19 cellular contexts compared by ENCODE assay signal in the genomic region with DNA sequence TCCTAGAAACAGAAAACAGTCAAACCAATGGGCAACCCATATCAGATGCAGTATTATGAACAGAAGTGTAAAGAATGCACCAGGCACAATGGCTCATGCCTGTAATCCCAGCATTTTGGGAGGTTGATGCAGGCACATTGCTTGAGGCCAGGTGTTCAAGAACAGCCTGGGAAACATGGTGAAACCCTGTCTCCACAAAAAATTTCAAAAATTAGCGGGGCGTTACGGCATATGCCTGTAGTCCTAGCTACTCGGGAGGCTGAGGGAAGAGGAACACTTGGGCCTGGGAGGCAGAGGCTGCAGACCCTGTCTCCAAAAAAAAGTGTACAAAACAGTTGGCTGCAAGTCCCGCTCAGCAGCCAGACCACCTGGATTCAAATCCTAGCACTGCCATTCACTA. TPM values are rescaled to one million over a fixed set of nuclear protein-coding genes. Genes with fewer than 3 reads are reported as not detected.
DNase-seq lines count a peak whose midpoint lies in the region; ATAC-seq, FAIRE-seq and TF ChIP-seq lines count a peak whose summit lies in the region.
"Had no signal": no experiment of that assay in that cellular context is flagged by ENCODE, and none has a peak within 500 bp of the region (broad histone marks: within the 10 kb centered on the region; RNA-seq: fewer than 3 reads in every experiment).

No MANE protein-coding gene starts in this region.

- H3K56ac ChIP-seq in IMR-90 (ENCODE audit: extremely low read depth, insufficient read depth, low read length) = no peak overlapping the region

- H3K27me3 ChIP-seq in IMR-90 (ENCODE audit: control insufficient read depth, insufficient read depth, low read length) (no peaks in the 10 kb centered on the region), neutrophil (no peaks in the 10 kb centered on the region)
- H3K27me3 ChIP-seq: upper lobe of left lung had no signal

- WGBS in IMR-90 (ENCODE audit: extremely low coverage in 2 of 2, insufficient read length in 1 of 2), 2 experiments = no CpG with 5 or more reads among the region's 5 CpGs

- H3K4me3 ChIP-seq in IMR-90 (ENCODE audit: insufficient read depth, low read depth, low read length) (no peak overlapping the region), neutrophil (ENCODE audit: low read depth in 1 of 2, low read length in 1 of 2) (peak overlapping the region; percentile 25 to 86)
- H3K4me3 ChIP-seq: lung, upper lobe of left lung had no signal

- POLR2A ChIA-PET in activated CD4-positive, alpha-beta T cell treated with anti-CD3 and anti-CD28 coated beads for 36 hours (lab: Charles Lee) = interaction anchor here (1.5 to 7.3 kb wide), 2 partner anchors 31 to 59 kb away, joined by 5 to 61 read pairs; a partner anchor contains a TSS
- POLR2A ChIA-PET in IMR-90 (lab: Charles Lee; ENCODE audit: unreplicated experiment) = interaction anchor here (1.1 to 6.5 kb wide), 2 partner anchors 29 to 59 kb away, joined by 3 to 39 read pairs; no protein-coding TSS in a partner anchor

- intact Hi-C loops in activated CD4-positive, alpha-beta T cell treated with anti-CD3 and anti-CD28 coated beads for 36 hours (cut with DNase I, micrococcal nuclease) = no loop called here
- intact Hi-C loops in IMR-90 (cut with micrococcal nuclease) = no loop called here

- H4K5ac ChIP-seq in IMR-90 (ENCODE audit: low read depth, low read length) = no peak overlapping the region

- H4K8ac ChIP-seq in IMR-90 (ENCODE audit: low read depth in 2 of 2, low read length in 2 of 2) = no peak overlapping the region

- H4K20me1 ChIP-seq in IMR-90 (ENCODE audit: insufficient read depth, low read length) = peaks cover 89% of the 10 kb centered on the region

- H3K79me1 ChIP-seq in IMR-90 (ENCODE audit: low read depth in 1 of 2, low read length in 2 of 2) = peaks cover 2 to 62% of the 10 kb centered on the region in 2 experiments; a peak in 2 of 4 replicates

- no peak overlapping the region for H2AK9ac ChIP-seq in IMR-90 (replicated peaks; ENCODE audit: low read depth, low read length, poor library complexity)

- H3K27ac ChIP-seq in IMR-90 (ENCODE audit: insufficient read depth, low read length) = no peak overlapping the region
- H3K27ac ChIP-seq in neutrophil = peak overlapping the region; percentile 99

- CTCF ChIA-PET in activated CD4-positive, alpha-beta T cell treated with anti-CD3 and anti-CD28 coated beads for 36 hours (lab: Charles Lee) = interaction anchor here (2.8 to 24.9 kb wide), 3 partner anchors 11 to 32 kb away, joined by 19 to 518 read pairs (median 72); no protein-coding TSS in a partner anchor
- CTCF ChIA-PET in IMR-90 (lab: Yijun Ruan, JAX) = interaction anchor here (1.1 to 2.4 kb wide), 3 partner anchors 25 to 59 kb away, joined by 3 to 14 read pairs (median 8); no protein-coding TSS in a partner anchor

- no peak overlapping the region for H2BK15ac ChIP-seq in IMR-90 (ENCODE audit: low read depth, low read length)

- no peak for FAIRE-seq in D721Med (lab: Jason Lieb, UNC)

- H2AFZ ChIP-seq in IMR-90 (replicated peaks; ENCODE audit: low read length, poor library complexity) = no peak overlapping the region

- peaks cover 20% of the 10 kb centered on the region for H3K36me3 Mint-ChIP-seq in activated CD4-positive, alpha-beta T cell treated with anti-CD3 and anti-CD28 coated beads for 36 hours (ENCODE audit: low read depth)
- H3K36me3 Mint-ChIP-seq in endothelial cell (ENCODE audit: low read depth, unreplicated experiment) = peaks cover 12% of the 10 kb centered on the region

- H2BK5ac ChIP-seq in IMR-90 (ENCODE audit: low read depth, low read length, poor library complexity, severe bottlenecking) = no peak overlapping the region

- H3K9me3 ChIP-seq in IMR-90 (ENCODE audit: control insufficient read depth, insufficient read depth, low read length) (no peaks in the 10 kb centered on the region), neutrophil (no peaks in the 10 kb centered on the region)
- H3K9me3 ChIP-seq: upper lobe of left lung had no signal

- no peak overlapping the region for H2BK120ac ChIP-seq in IMR-90 (ENCODE audit: low read depth, low read length)

- in situ Hi-C loops in IMR-90 (cut with MboI; ENCODE audit: low sequenced_read_pairs) = loop anchor here (5.0 kb wide), 1 partner anchor 33 kb away; no protein-coding TSS in a partner anchor

- H3K14ac ChIP-seq in IMR-90 (replicated peaks; ENCODE audit: low read depth, low read length) = peak overlapping the region; percentile 23; the same call in 1 of the 2 replicates

- H3K4me2 ChIP-seq in IMR-90 (ENCODE audit: low read depth, low read length) = no peak overlapping the region

- peaks cover 7% of the 10 kb centered on the region for H3K36me3 ChIP-seq in IMR-90 (ENCODE audit: control insufficient read depth, insufficient read depth, low read length)
- H3K36me3 ChIP-seq in neutrophil = peaks cover 31% of the 10 kb centered on the region

- H3K4me1 ChIP-seq in IMR-90 (ENCODE audit: control insufficient read depth, insufficient read depth, low read length) (peaks cover 40% of the 10 kb centered on the region), neutrophil (ENCODE audit: control insufficient read depth in 1 of 2, insufficient read depth in 1 of 2, low read depth in 1 of 2, low read length in 1 of 2) (peaks cover 89 to 93% of the 10 kb centered on the region in 2 experiments)

- no peak overlapping the region for H3K4ac ChIP-seq in IMR-90 (ENCODE audit: low read depth, low read length)

- TF ChIP-seq RAD21 in IMR-90 (IDR thresholded peaks at IDR 0.05; ENCODE audit: low read length) = no peak

- no peak overlapping the region for H3K18ac ChIP-seq in IMR-90 (ENCODE audit: low read depth, low read length)

- H3K4me1 Mint-ChIP-seq in activated CD4-positive, alpha-beta T cell treated with anti-CD3 and anti-CD28 coated beads for 36 hours = peaks cover 85% of the 10 kb centered on the region
- H3K4me1 Mint-ChIP-seq in endothelial cell (ENCODE audit: unreplicated experiment) = peaks cover 84% of the 10 kb centered on the region

- TF ChIP-seq POLR2A in IMR-90 (IDR thresholded peaks at IDR 0.05; ENCODE audit: low read depth, low read length) = no peak

- H3K27ac Mint-ChIP-seq in activated CD4-positive, alpha-beta T cell treated with anti-CD3 and anti-CD28 coated beads for 36 hours = peak overlapping the region; percentile 23
- peak overlapping the region; percentile 59 for H3K27ac Mint-ChIP-seq in endothelial cell (ENCODE audit: unreplicated experiment)

- ATAC-seq in activated CD4-positive, alpha-beta T cell treated with anti-CD3 and anti-CD28 coated beads for 36 hours = no peak
- no peak for ATAC-seq in IMR-90 (ENCODE audit: low read depth)
- ATAC-seq in HG03039 (IDR thresholded peaks at IDR 0.05; ENCODE audit: unreplicated experiment) = no peak
- no peak for ATAC-seq in GM19463 (IDR thresholded peaks at IDR 0.05; ENCODE audit: unreplicated experiment)

- H3K9me1 ChIP-seq in IMR-90 (ENCODE audit: insufficient read depth, low read length) = peaks cover 47% of the 10 kb centered on the region

- no peak for DNase-seq in activated CD4-positive, alpha-beta T cell treated with anti-CD3 and anti-CD28 coated beads for 36 hours
- no peak for DNase-seq in activated CD4-positive, alpha-beta T cell treated with anti-CD3 and anti-CD28 coated beads, Interleukin-2, amount 50 U/mL, for 1 hour
- no peak for DNase-seq in IMR-90
- DNase-seq in endothelial cell (ENCODE audit: low spot score) = no peak
- DNase-seq in D721Med (ENCODE audit: insufficient read length, low spot score) = no peak
- DNase-seq: activated gamma-delta T cell; dermis blood vessel endothelial cell; DMS79; erythroblast; NCI-H1417 treated with DMSO at 0.1 percent for 48 hours; NCI-H2171; stimulated activated naive CD4-positive, alpha-beta T cell; upper lobe of left lung had no signal

- dilution Hi-C loops in IMR-90 (cut with HindIII; ENCODE audit: low sequenced_read_pairs, unreplicated experiment) = no loop called here

- H4K91ac ChIP-seq in IMR-90 (ENCODE audit: insufficient read depth, low read depth, low read length) = no peak overlapping the region

- H3K9me3 Mint-ChIP-seq in activated CD4-positive, alpha-beta T cell treated with anti-CD3 and anti-CD28 coated beads for 36 hours (ENCODE audit: low read depth) = no peaks in the 10 kb centered on the region
- H3K9me3 Mint-ChIP-seq in endothelial cell (ENCODE audit: unreplicated experiment) = no peaks in the 10 kb centered on the region

- no peak overlapping the region for H3K9ac ChIP-seq in IMR-90 (ENCODE audit: low read depth, low read length)

- no TSS peak for BruUV-seq in IMR-90 (replicated peaks; lab: Mats Ljungman, UMichigan)

- TF ChIP-seq CTCF in IMR-90 (conservative IDR thresholded peaks at IDR 0.05; ENCODE audit: low read depth, low read length) (no peak), endothelial cell (IDR thresholded peaks at IDR 0.05; ENCODE audit: unreplicated experiment) (no peak), neutrophil (IDR thresholded peaks at IDR 0.05) (no peak), D721Med (IDR thresholded peaks at IDR 0.05; ENCODE audit: insufficient read depth, missing control alignments) (no peak)

- no peak overlapping the region; the same call in 1 of the 2 replicates for H3K23ac ChIP-seq in IMR-90 (ENCODE audit: low read depth, low read length)

- no peak overlapping the region for H2BK20ac ChIP-seq in IMR-90 (ENCODE audit: low read depth, low read length)

- H3K4me3 Mint-ChIP-seq in activated CD4-positive, alpha-beta T cell treated with anti-CD3 and anti-CD28 coated beads for 36 hours = no peak overlapping the region
- H3K4me3 Mint-ChIP-seq in endothelial cell (ENCODE audit: unreplicated experiment) = peak overlapping the region; percentile 27

- H3K27me3 Mint-ChIP-seq in activated CD4-positive, alpha-beta T cell treated with anti-CD3 and anti-CD28 coated beads for 36 hours = no peaks in the 10 kb centered on the region
- H3K27me3 Mint-ChIP-seq in endothelial cell (ENCODE audit: unreplicated experiment) = peaks cover 6% of the 10 kb centered on the region

- no peak overlapping the region for H2AK5ac ChIP-seq in IMR-90 (ENCODE audit: low read depth, low read length)

RNA-seq across cellular contexts. Expression of a gene that starts 4.9 kb away (rescaled TPM):
- total RNA-seq in activated CD4-positive, alpha-beta T cell treated with anti-CD3 and anti-CD28 coated beads for 36 hours = 100 to 1,000 TPM in 1 of 2 experiments, 10 to 100 TPM in 1; 74.5 to 104 TPM
- 33.9 and 46.6 TPM in 2 replicates for total RNA-seq in IMR-90 (2012; rRNA removed)
- polyA plus RNA-seq in IMR-90 (2012; rRNA removed) = 134 and 139 TPM in 2 replicates
- polyA plus RNA-seq in IMR-90 (2012; cell fraction: cytosol; rRNA removed) = 104 and 123 TPM in 2 replicates
- polyA plus RNA-seq in IMR-90 (2012; cell fraction: nucleus; rRNA removed; ENCODE audit: low replicate concordance) = 210 and 333 TPM in 2 replicates
- 227 TPM for total RNA-seq in endothelial cell (ENCODE audit: unreplicated experiment)

RNA-seq across cellular contexts. Expression of a gene that starts 31.1 kb away (rescaled TPM):
- total RNA-seq in activated CD4-positive, alpha-beta T cell treated with anti-CD3 and anti-CD28 coated beads for 36 hours = 1,000 to 10,000 TPM in 1 of 2 experiments, 100 to 1,000 TPM in 1; 385 to 1,689 TPM
- total RNA-seq in IMR-90 (2012; rRNA removed) (under 0.01 TPM in 2 replicates), endothelial cell (ENCODE audit: unreplicated experiment) (7,223 TPM)
- polyA plus RNA-seq in IMR-90 (2012; rRNA removed) = not detected in 2 replicates
- polyA plus RNA-seq in IMR-90 (2012; cell fraction: cytosol; rRNA removed) = not detected in 2 replicates
- polyA plus RNA-seq in IMR-90 (2012; cell fraction: nucleus; rRNA removed; ENCODE audit: low replicate concordance) = not detected in 2 replicates
- polyA plus RNA-seq: BJ, lung had no signal

RNA-seq across cellular contexts. Expression of a gene that starts 32.4 kb away (rescaled TPM):
- total RNA-seq in activated CD4-positive, alpha-beta T cell treated with anti-CD3 and anti-CD28 coated beads for 36 hours = 1,000 to 10,000 TPM in 1 of 2 experiments, 100 to 1,000 TPM in 1; 323 to 1,150 TPM
- total RNA-seq in IMR-90 (2012; rRNA removed) (under 0.01 TPM in 2 replicates), endothelial cell (ENCODE audit: unreplicated experiment) (6,066 TPM)
- not detected in 2 replicates for polyA plus RNA-seq in IMR-90 (2012; rRNA removed)
- polyA plus RNA-seq in IMR-90 (2012; cell fraction: cytosol; rRNA removed) = not detected in 2 replicates
- not detected in 2 replicates for polyA plus RNA-seq in IMR-90 (2012; cell fraction: nucleus; rRNA removed; ENCODE audit: low replicate concordance)
- polyA plus RNA-seq: BJ, lung, neural cell had no signal

RNA-seq across cellular contexts. Expression of a gene that starts 41.5 kb away (rescaled TPM):
- total RNA-seq in activated CD4-positive, alpha-beta T cell treated with anti-CD3 and anti-CD28 coated beads for 36 hours = 1 to 10 TPM; 2.2 to 4.0 TPM
- total RNA-seq in IMR-90 (2012; rRNA removed) (0.83 and 2.0 TPM in 2 replicates), endothelial cell (ENCODE audit: unreplicated experiment) (1.8 TPM)
- polyA plus RNA-seq in IMR-90 (2012; rRNA removed) = 0.56 and 0.87 TPM in 2 replicates
- polyA plus RNA-seq in IMR-90 (2012; cell fraction: cytosol; rRNA removed) = 0.99 and 1.2 TPM in 2 replicates
- 0.61 and 0.79 TPM in 2 replicates for polyA plus RNA-seq in IMR-90 (2012; cell fraction: nucleus; rRNA removed; ENCODE audit: low replicate concordance)

RNA-seq across cellular contexts. Expression of a gene that starts 59.7 kb away (rescaled TPM):
- 1,000 to 10,000 TPM; 3,424 to 4,221 TPM for total RNA-seq in activated CD4-positive, alpha-beta T cell treated with anti-CD3 and anti-CD28 coated beads for 36 hours
- total RNA-seq in IMR-90 (2012; rRNA removed) (4,496 and 5,401 TPM in 2 replicates), endothelial cell (ENCODE audit: unreplicated experiment) (2,318 TPM)
- 5,590 and 6,356 TPM in 2 replicates for polyA plus RNA-seq in IMR-90 (2012; rRNA removed)
- polyA plus RNA-seq in IMR-90 (2012; cell fraction: cytosol; rRNA removed) = 2,244 and 4,987 TPM in 2 replicates
- polyA plus RNA-seq in IMR-90 (2012; cell fraction: nucleus; rRNA removed; ENCODE audit: low replicate concordance) = 1,556 and 2,037 TPM in 2 replicates

Comparison
In these comparisons a context has a peak if more than half of its experiments do, and no peak if none do; other contexts are left out.
1. RNA of a gene that starts 31.1 kb away (total RNA-seq): 7,223 TPM in endothelial cell (single experiment) and 385 to 1,689 TPM in activated CD4-positive, alpha-beta T cell treated with anti-CD3 and anti-CD28 coated beads for 36 hours; under 0.01 TPM in IMR-90; every median in the first group is over 100 times any median in the second.
2. RNA of a gene that starts 32.4 kb away (total RNA-seq): 6,066 TPM in endothelial cell (single experiment) and 323 to 1,150 TPM in activated CD4-positive, alpha-beta T cell treated with anti-CD3 and anti-CD28 coated beads for 36 hours; under 0.01 TPM in IMR-90; every median in the first group is over 100 times any median in the second.